Comparison of ENCODE assay signal across 8 cellular contexts in the genomic region with DNA sequence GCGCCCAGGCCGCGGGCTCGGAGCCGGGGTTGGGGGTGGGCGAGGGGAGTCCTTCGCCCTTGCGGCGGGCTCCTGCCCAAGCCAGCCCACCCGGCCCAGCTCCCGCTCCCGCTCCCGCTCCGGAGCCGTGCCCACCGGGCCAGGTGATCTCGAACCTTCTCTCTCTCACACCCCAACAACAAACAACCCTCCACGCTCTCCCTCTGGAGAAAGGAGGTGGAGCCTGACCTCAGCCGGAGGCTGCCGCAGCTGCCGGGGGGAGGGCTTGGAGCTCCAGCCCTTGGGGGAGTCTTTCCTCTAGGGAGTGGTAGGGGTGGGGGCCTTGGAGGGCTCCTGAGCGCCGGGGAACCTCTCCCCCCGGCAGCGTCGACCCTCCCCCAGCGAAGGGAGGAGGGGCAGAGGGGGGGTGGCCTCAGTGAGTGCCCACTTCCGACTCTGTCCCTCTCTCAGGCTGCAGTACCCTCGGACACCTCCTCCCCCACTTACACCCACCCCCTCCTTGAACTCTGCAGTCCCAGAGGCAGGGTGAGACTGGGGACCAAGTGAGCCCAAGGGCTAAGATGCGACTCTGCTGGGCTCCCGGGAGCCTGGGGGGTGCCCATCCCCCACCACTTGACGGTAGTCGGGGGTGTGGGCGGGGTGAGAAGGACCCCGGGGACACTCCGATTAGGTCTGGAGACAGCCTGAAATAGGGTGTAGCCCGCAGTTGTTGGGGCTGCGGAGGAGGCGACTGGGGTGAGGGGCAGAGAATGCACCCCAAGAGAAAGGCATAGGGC. TPM values are rescaled to one million over a fixed set of nuclear protein-coding genes. Genes with fewer than 3 reads are reported as not detected.
DNase-seq lines count a peak whose midpoint lies in the region; ATAC-seq, FAIRE-seq and TF ChIP-seq lines count a peak whose summit lies in the region.

No MANE protein-coding gene starts in this region.

- no peaks in the 10 kb centered on the region for H3K9me3 Mint-ChIP-seq in endothelial cell (ENCODE audit: unreplicated experiment)

- peak overlapping the region; percentile 45 for H3K4me2 ChIP-seq in DND-41 (ENCODE audit: insufficient read depth, low read length)

- TF ChIP-seq CTCF in DND-41 (IDR thresholded peaks at IDR 0.05; ENCODE audit: borderline replicate concordance, extremely low read depth, low read length, poor library complexity, severe bottlenecking) (no peak), endothelial cell (IDR thresholded peaks at IDR 0.05; ENCODE audit: unreplicated experiment) (no peak), ovary (IDR thresholded peaks at IDR 0.05) (no peak)

- no peak for TF ChIP-seq EP300 in ovary (IDR thresholded peaks at IDR 0.05)

- no peak overlapping the region for H2AFZ ChIP-seq in DND-41 (ENCODE audit: low read depth, low read length)

- no peak for FAIRE-seq in H54 (lab: Jason Lieb, UNC)

- intact Hi-C loops in ovary (cut with DNase I): no loop called here

- H3K27me3 ChIP-seq in DND-41 (ENCODE audit: insufficient read depth, low read length, poor library complexity): peaks cover 22% of the 10 kb centered on the region
- H3K27me3 ChIP-seq in ovary: no peaks in the 10 kb centered on the region

- no peak overlapping the region for H3K27ac ChIP-seq in DND-41 (ENCODE audit: low read length)
- H3K27ac ChIP-seq in ovary: peak overlapping the region; percentile 71 to 85

- ATAC-seq in DND-41 (ENCODE audit: insufficient read depth, low read depth) (no peak), HG02840 (IDR thresholded peaks at IDR 0.05; ENCODE audit: low FRiP score, unreplicated experiment) (no peak), HG03097 (IDR thresholded peaks at IDR 0.05; ENCODE audit: low FRiP score, unreplicated experiment) (no peak), GM18909 (IDR thresholded peaks at IDR 0.05; ENCODE audit: poor library complexity, unreplicated experiment) (no peak)

- peak overlapping the region; percentile 76 for H3K4me3 Mint-ChIP-seq in endothelial cell (ENCODE audit: unreplicated experiment)

- DNase-seq in DND-41: peak; percentile 34
- peak; percentile 58 for DNase-seq in NCI-H2171 treated with DMSO at 0.1 percent for 48 hours (lab: John Stamatoyannopoulos, UW)
- no peak for DNase-seq in endothelial cell (ENCODE audit: low spot score)
- peak; percentile 58 to 74 (median 71) for DNase-seq in ovary
- DNase-seq in H54 (ENCODE audit: insufficient read length, low spot score): no peak

- 0 to 1% (median 1%) methylated on average over 30 to 39 of the region's 39 CpGs for WGBS in ovary, 3 donors

- H3K4me3 ChIP-seq in DND-41 (ENCODE audit: low read depth in 1 of 2, low read length in 2 of 2) (no peak overlapping the region), ovary (peak overlapping the region; percentile 36)

- H3K9ac ChIP-seq in DND-41 (ENCODE audit: low read depth, low read length): peak overlapping the region; percentile 21; the same call in 1 of the 2 replicates

- H3K4me1 ChIP-seq in DND-41 (ENCODE audit: insufficient read depth, low read length) (peaks cover 19% of the 10 kb centered on the region), ovary (ENCODE audit: insufficient read depth) (peaks cover 15% of the 10 kb centered on the region)

- no peaks in the 10 kb centered on the region for H3K9me3 ChIP-seq in DND-41 (ENCODE audit: insufficient read depth, low read length, severe bottlenecking)
- H3K9me3 ChIP-seq in ovary: no peaks in the 10 kb centered on the region

- H3K36me3 ChIP-seq in DND-41 (ENCODE audit: insufficient read depth, low read length) (no peaks in the 10 kb centered on the region), ovary (no peaks in the 10 kb centered on the region)

- no peaks in the 10 kb centered on the region for H4K20me1 ChIP-seq in DND-41 (ENCODE audit: insufficient read depth, low read length)

- H3K79me2 ChIP-seq in DND-41 (ENCODE audit: insufficient read depth, low read length): peaks cover 2% of the 10 kb centered on the region

- no peak for TF ChIP-seq POLR2A in ovary (IDR thresholded peaks at IDR 0.05)
- TF ChIP-seq POLR2A in H54 (IDR thresholded peaks at IDR 0.05; ENCODE audit: low read depth, low read length): no peak

- no peaks in the 10 kb centered on the region for H3K36me3 Mint-ChIP-seq in endothelial cell (ENCODE audit: low read depth, unreplicated experiment)

- peaks cover 22% of the 10 kb centered on the region for H3K4me1 Mint-ChIP-seq in endothelial cell (ENCODE audit: unreplicated experiment)

- H3K27me3 Mint-ChIP-seq in endothelial cell (ENCODE audit: unreplicated experiment): peaks cover 38% of the 10 kb centered on the region

- H3K27ac Mint-ChIP-seq in endothelial cell (ENCODE audit: unreplicated experiment): no peak overlapping the region

RNA-seq across cellular contexts. Expression of a gene that starts 4.4 kb away (rescaled TPM):
- total RNA-seq in endothelial cell (ENCODE audit: unreplicated experiment): 20.4 TPM
- 10 to 100 TPM; 16.0 to 67.3 (median 45.7) TPM for total RNA-seq in ovary
- polyA plus RNA-seq in ovary: 10 to 100 TPM; 14.8 to 21.2 TPM

RNA-seq across cellular contexts. Expression of a gene that starts 30.7 kb away (rescaled TPM):
- total RNA-seq in endothelial cell (ENCODE audit: unreplicated experiment): 56.2 TPM
- total RNA-seq in ovary: 100 to 1,000 TPM in 1 of 7 donors, 10 to 100 TPM in 6; 51.5 to 105 (median 91.7) TPM
- 10 to 100 TPM; 53.2 to 98.4 TPM for polyA plus RNA-seq in ovary

RNA-seq across cellular contexts. Expression of a gene that starts 34.5 kb away (rescaled TPM):
- total RNA-seq in endothelial cell (ENCODE audit: unreplicated experiment) (36.5 TPM), ovary (10 to 100 TPM in 6 of 7 donors, 1 to 10 TPM in 1; 8.2 to 28.3 (median 23.8) TPM)
- polyA plus RNA-seq in ovary: 10 to 100 TPM; 19.9 to 25.8 TPM

RNA-seq across cellular contexts. Expression of a gene that starts 53.8 kb away (rescaled TPM):
- total RNA-seq in endothelial cell (ENCODE audit: unreplicated experiment) (26.0 TPM), ovary (1 to 10 TPM; 6.0 to 7.9 (median 6.6) TPM)
- polyA plus RNA-seq in ovary: 10 to 100 TPM in 1 of 2 donors, 1 to 10 TPM in 1; 5.8 to 10.7 TPM

Comparison
In these comparisons a context has a peak if more than half of its experiments do, and no peak if none do; other contexts are left out.
1. DNase-seq: peak in DND-41 (single experiment), NCI-H2171 treated with DMSO at 0.1 percent for 48 hours (single experiment) and ovary (5 of 5); none in endothelial cell (single experiment) and H54 (single experiment).